Comparison of ENCODE assay signal across 29 cellular contexts in genomic region chr6:33639559-33639958, GRCh38.
"Had no signal": no experiment of that assay in that cellular context is flagged by ENCODE, and none has a peak within 500 bp of the region (broad histone marks: within the 10 kb centered on the region; RNA-seq: fewer than 3 reads in every experiment).

No MANE protein-coding gene starts in this region.

- H3K36me3 ChIP-seq: neutrophil, ovary, prostate gland had no signal

- H3K4me1 ChIP-seq: prostate gland had no signal

- DNase-seq: activated CD4-positive, alpha-beta memory T cell treated with anti-CD3 and anti-CD28 coated beads for 36 hours; activated CD4-positive, alpha-beta T cell treated with anti-CD3 and anti-CD28 coated beads, Interleukin-2, amount 10 ng/mL, durations not matched to agents 24 days and 14 days; activated CD8-positive, alpha-beta memory T cell treated with anti-CD3 and anti-CD28 coated beads, Interleukin-2, amount 50 U/mL, for 4 hours; activated T-cell treated with anti-CD3 and anti-CD28 coated beads, Interleukin-2, amount 50 U/mL, for 1 hour; aorta; body of pancreas; effector CD8-positive, alpha-beta T cell; kidney; left colon; mammary epithelial cell; midbrain; ovary; retina; stimulated activated CD4-positive, alpha-beta T cell treated with anti-CD3 and anti-CD28 coated beads, Interleukin-12 subunit alpha, Interleukin-12 subunit beta, amount 100 ng/mL, for 4 hours; stimulated activated CD4-positive, alpha-beta T cell treated with anti-CD3 and anti-CD28 coated beads, Interleukin-4, amount 100 ng/mL, for 1 hour; stomach; T-cell; T-helper 9 cell; thyroid gland; WERI-Rb-1 had no signal

- H3K27me3 ChIP-seq: body of pancreas, ovary, thyroid gland, upper lobe of left lung had no signal

- H3K27me3 Mint-ChIP-seq: activated CD4-positive, alpha-beta memory T cell treated with anti-CD3 and anti-CD28 coated beads for 36 hours; activated CD4-positive, alpha-beta T cell treated with anti-CD3 and anti-CD28 coated beads, Interleukin-2, amount 10 ng/mL, durations not matched to agents 24 days and 14 days; activated naive CD4-positive, alpha-beta T cell treated with anti-CD3 and anti-CD28 coated beads, Interleukin-2, amount 50 U/mL, for 24 hours; stimulated activated memory B cell treated with anti-CD40 and anti-IgM and Interleukin-4, amounts not matched to agents 10 μg/mL and 1 μg/mL and 100 μg/mL, for 72 hours; T-cell had no signal

- H3K4me3 ChIP-seq: body of pancreas, ovary, prostate gland, skin epidermis, stomach, thyroid gland, upper lobe of left lung had no signal

- H3K9me3 Mint-ChIP-seq: activated CD4-positive, alpha-beta memory T cell treated with anti-CD3 and anti-CD28 coated beads for 36 hours; activated CD4-positive, alpha-beta T cell treated with anti-CD3 and anti-CD28 coated beads, Interleukin-2, amount 10 ng/mL, durations not matched to agents 24 days and 14 days; activated naive CD4-positive, alpha-beta T cell treated with anti-CD3 and anti-CD28 coated beads, Interleukin-2, amount 50 U/mL, for 24 hours; activated T-helper 2 cell treated with anti-CD3 and anti-CD28 coated beads, Interferon-gamma antibody, Interleukin-2, Interleukin-4, amounts not matched to agents 10 μg/mL and 5 μg/mL and 100 μg/mL, durations not matched to agents 14 hours and 24 hours and 36 hours; nephron; stimulated activated memory B cell treated with anti-CD40 and anti-IgM and Interleukin-4, amounts not matched to agents 10 μg/mL and 1 μg/mL and 100 μg/mL, for 72 hours; T-cell had no signal

- H3K9me3 ChIP-seq: body of pancreas, neutrophil, ovary, prostate gland, stomach, thyroid gland, upper lobe of left lung had no signal

- H3K27ac ChIP-seq: body of pancreas, neutrophil, ovary, prostate gland, skin epidermis, WERI-Rb-1 had no signal

- H3K27ac Mint-ChIP-seq: activated CD4-positive, alpha-beta memory T cell treated with anti-CD3 and anti-CD28 coated beads for 36 hours; activated CD4-positive, alpha-beta T cell treated with anti-CD3 and anti-CD28 coated beads, Interleukin-2, amount 10 ng/mL, durations not matched to agents 24 days and 14 days; activated T-helper 2 cell treated with anti-CD3 and anti-CD28 coated beads, Interferon-gamma antibody, Interleukin-2, Interleukin-4, amounts not matched to agents 10 μg/mL and 5 μg/mL and 100 μg/mL, durations not matched to agents 14 hours and 24 hours and 36 hours had no signal

- H3K4me3 Mint-ChIP-seq: activated CD4-positive, alpha-beta memory T cell treated with anti-CD3 and anti-CD28 coated beads for 36 hours; activated CD4-positive, alpha-beta T cell treated with anti-CD3 and anti-CD28 coated beads, Interleukin-2, amount 10 ng/mL, durations not matched to agents 24 days and 14 days; activated naive CD4-positive, alpha-beta T cell treated with anti-CD3 and anti-CD28 coated beads, Interleukin-2, amount 50 U/mL, for 24 hours; nephron; stimulated activated memory B cell treated with anti-CD40 and anti-IgM and Interleukin-4, amounts not matched to agents 10 μg/mL and 1 μg/mL and 100 μg/mL, for 72 hours; T-cell had no signal

- ATAC-seq: activated CD4-positive, CD25-positive, alpha-beta regulatory T cell treated with anti-CD3 and anti-CD28 coated beads, Interleukin-2, amount 50 U/mL, for 24 hours; body of pancreas; stimulated activated memory B cell treated with anti-CD40 and anti-IgM and Interleukin-4, amounts not matched to agents 10 μg/mL and 1 μg/mL and 100 μg/mL, for 72 hours; T-cell had no signal
